In genomic region chr5:121949885-121950284, GRCh38 we compare ENCODE assay signal across 8 cellular contexts. TPM values are rescaled to one million over a fixed set of nuclear protein-coding genes. Genes with fewer than 3 reads are reported as not detected.
DNase-seq lines count a peak whose midpoint lies in the region; ATAC-seq, FAIRE-seq and TF ChIP-seq lines count a peak whose summit lies in the region.

No MANE protein-coding gene starts in this region.

- in situ Hi-C loops in astrocyte of the spinal cord (cut with HindIII; ENCODE audit: low sequenced_read_pairs), result no loop called here

- peak; percentile 68 for TF ChIP-seq CTCF in astrocyte of the spinal cord (IDR thresholded peaks at IDR 0.05; ENCODE audit: low read depth, low read length)

- ATAC-seq in HG02870 (IDR thresholded peaks at IDR 0.05; ENCODE audit: unreplicated experiment), result peak; percentile 71
- ATAC-seq in HG03196 (IDR thresholded peaks at IDR 0.05; ENCODE audit: unreplicated experiment), result no peak

- no peak overlapping the region for H3K4me3 ChIP-seq in astrocyte of the spinal cord (ENCODE audit: low read depth, low read length)

- DNase-seq in A172 (ENCODE audit: low spot score), result peak; percentile 43
- DNase-seq in NCI-H460 (ENCODE audit: extremely low read depth, low read depth), result peak; percentile 52
- peak; percentile 60 for DNase-seq in astrocyte of the spinal cord (ENCODE audit: low read depth, low spot score)
- DNase-seq in left kidney (ENCODE audit: low read depth, low spot score), result peak; percentile 70
- no peak for DNase-seq in ureter (ENCODE audit: low spot score)

- FAIRE-seq in G401.6 (lab: Jason Lieb, UNC), result peak; percentile 68

RNA-seq across cellular contexts. Expression of gene SRFBP1, which starts 11.9 kb away (rescaled TPM):
- 24.0 and 28.9 TPM in 2 replicates for total RNA-seq in A172 (2014; rRNA removed; shearing (Covaris generic))
- total RNA-seq in NCI-H460 (2014; rRNA removed; shearing (Covaris generic)), result 22.3 and 23.2 TPM in 2 replicates
- 5.6 and 13.9 TPM in 2 replicates for polyA plus RNA-seq in NCI-H460 (2014; cell fraction: nucleus; rRNA removed)
- 22.5 TPM for total RNA-seq in ureter
